Comparison of ENCODE assay signal across 1 cellular context in genomic region chr5:173743641-173744343, GRCh38.
TF ChIP-seq lines count a peak whose summit lies in the region.

No MANE protein-coding gene starts in this region.

TF ChIP-seq in GM12878, 131 proteins besides CTCF, POLR2A, EP300 and RAD21 (continued from another document and continues in another):
- TF ChIP-seq FOXM1 (IDR thresholded peaks at IDR 0.05; ENCODE audit: low read depth, low read length), result peak; percentile 80
- TF ChIP-seq RELA (IDR thresholded peaks at IDR 0.05; ENCODE audit: borderline replicate concordance, partially characterized antibody), result peak; percentile 49
- TF ChIP-seq ESRRA (IDR thresholded peaks at IDR 0.05; ENCODE audit: low read length), result no peak
- peak; percentile 57; the same call in 1 of the 2 replicates for TF ChIP-seq USF2 (IDR thresholded peaks at IDR 0.05; ENCODE audit: borderline replicate concordance, low read depth, low read length)
- TF ChIP-seq NFYA (IDR thresholded peaks at IDR 0.05; ENCODE audit: borderline replicate concordance, low read depth, low read length), result no peak
- peak; percentile 81 to 82 for TF ChIP-seq IKZF2 (IDR thresholded peaks at IDR 0.05)
- TF ChIP-seq EED (IDR thresholded peaks at IDR 0.05; ENCODE audit: low read depth), result peak; percentile 98
- peak; percentile 32; the same call in 1 of the 2 replicates for TF ChIP-seq CREB1 (IDR thresholded peaks at IDR 0.05; ENCODE audit: low read depth)
- TF ChIP-seq ZNF384 (IDR thresholded peaks at IDR 0.05; ENCODE audit: borderline replicate concordance, low read depth, low read length), result no peak
- peak; percentile 33 for TF ChIP-seq SKIL (IDR thresholded peaks at IDR 0.05; ENCODE audit: low read depth, poor library complexity, severe bottlenecking)
- no peak for TF ChIP-seq WRNIP1 (IDR thresholded peaks at IDR 0.05; ENCODE audit: borderline replicate concordance, low read depth, low read length)
- TF ChIP-seq ETV6 (conservative IDR thresholded peaks at IDR 0.05 in 1 of 2, IDR thresholded peaks at IDR 0.05 in 1 of 2; ENCODE audit: borderline replicate concordance in 1 of 2, low read depth in 1 of 2), result peak in 1 of 2 experiments; percentile 64; a peak in 1 of 4 replicates
- TF ChIP-seq RAD51 (IDR thresholded peaks at IDR 0.05), result peak; percentile 95
- peak; percentile 63; the same call in 1 of the 2 replicates for TF ChIP-seq MXI1 (IDR thresholded peaks at IDR 0.05; ENCODE audit: low read depth, low read length)
- peak; percentile 86 for TF ChIP-seq IKZF1 (conservative IDR thresholded peaks at IDR 0.05)
- TF ChIP-seq ATF7 (IDR thresholded peaks at IDR 0.05; ENCODE audit: low read depth), result peak; percentile 78
- TF ChIP-seq SMC3 (IDR thresholded peaks at IDR 0.05; ENCODE audit: borderline replicate concordance, low read length), result peak; percentile 5; the same call in 1 of the 2 replicates
- peak; percentile 59 for TF ChIP-seq MTA2 (IDR thresholded peaks at IDR 0.05; ENCODE audit: low read depth)
- peak; percentile 20; the same call in 1 of the 2 replicates for TF ChIP-seq PKNOX1 (IDR thresholded peaks at IDR 0.05)
- TF ChIP-seq NR2F1 (conservative IDR thresholded peaks at IDR 0.05), result 0 out of 2 replicates have a peak, but pooled peaks have one; percentile 52
- TF ChIP-seq MTA3 (IDR thresholded peaks at IDR 0.05; ENCODE audit: borderline replicate concordance, low read length), result no peak
- peak; percentile 65 for TF ChIP-seq MEF2B (IDR thresholded peaks at IDR 0.05; ENCODE audit: partially characterized antibody, poor library complexity, severe bottlenecking)
- TF ChIP-seq JUNB (IDR thresholded peaks at IDR 0.05), result peak; percentile 50
- peak; percentile 47; the same call in 1 of the 2 replicates for TF ChIP-seq DPF2 (IDR thresholded peaks at IDR 0.05)
- 0 out of 2 replicates have a peak, but pooled peaks have one; percentile 11 for TF ChIP-seq MYB (IDR thresholded peaks at IDR 0.05; ENCODE audit: borderline replicate concordance, low read depth, low read length)
- TF ChIP-seq ZBED1 (IDR thresholded peaks at IDR 0.05; ENCODE audit: borderline replicate concordance), result no peak
- TF ChIP-seq ZNF592 (IDR thresholded peaks at IDR 0.05), result peak; percentile 56
- peak; percentile 95 for TF ChIP-seq MEF2A (IDR thresholded peaks at IDR 0.05; ENCODE audit: insufficient read depth, low read depth, low read length)
- TF ChIP-seq USF1 (IDR thresholded peaks at IDR 0.05; ENCODE audit: borderline replicate concordance, extremely low read length, insufficient read depth, low read depth, low read length), result peak; percentile 62
- TF ChIP-seq BCLAF1 (IDR thresholded peaks at IDR 0.05), result no peak
- TF ChIP-seq CREM (IDR thresholded peaks at IDR 0.05; ENCODE audit: low read depth), result peak; percentile 77
- peak; percentile 64; the same call in 1 of the 2 replicates for TF ChIP-seq ATF2 (IDR thresholded peaks at IDR 0.05; ENCODE audit: low read length)
- peak; percentile 97 for TF ChIP-seq ZNF687 (IDR thresholded peaks at IDR 0.05)
- TF ChIP-seq RUNX3 (IDR thresholded peaks at IDR 0.05; ENCODE audit: low read length), result peak; percentile 53
- no peak for TF ChIP-seq CHD2 (IDR thresholded peaks at IDR 0.05; ENCODE audit: borderline replicate concordance, low read depth, low read length)
- peak; percentile 42; the same call in 1 of the 2 replicates for TF ChIP-seq YY1 (IDR thresholded peaks at IDR 0.05; ENCODE audit: low read depth, low read length)
- TF ChIP-seq MAX (IDR thresholded peaks at IDR 0.05; ENCODE audit: low read depth, low read length), result peak; percentile 59; the same call in 1 of the 2 replicates
- peak; percentile 45; the same call in 1 of the 2 replicates for TF ChIP-seq ATF3 (IDR thresholded peaks at IDR 0.05; ENCODE audit: borderline replicate concordance, extremely low read depth, low read depth, low read length)
- TF ChIP-seq BHLHE40 (IDR thresholded peaks at IDR 0.05; ENCODE audit: borderline replicate concordance in 1 of 2, low read depth in 2 of 2, low read length in 1 of 2), result peak; percentile 68 to 72; a peak in 2 of 4 replicates
- peak; percentile 33; the same call in 1 of the 2 replicates for TF ChIP-seq RB1 (IDR thresholded peaks at IDR 0.05; ENCODE audit: borderline replicate concordance)
- peak; percentile 52; the same call in 1 of the 3 replicates for TF ChIP-seq POU2F2 (IDR thresholded peaks at IDR 0.05; ENCODE audit: borderline replicate concordance, low read depth, low read length)
- TF ChIP-seq ZNF622 (IDR thresholded peaks at IDR 0.05), result no peak
- TF ChIP-seq NR2C1 (IDR thresholded peaks at IDR 0.05), result peak; percentile 38; the same call in 1 of the 2 replicates
- TF ChIP-seq CBFB (IDR thresholded peaks at IDR 0.05; ENCODE audit: low read depth), result no peak; the same call in 1 of the 2 replicates
- TF ChIP-seq ZNF24 (IDR thresholded peaks at IDR 0.05), result peak; percentile 50; the same call in 1 of the 2 replicates
